9 cellular contexts compared by ENCODE assay signal in genomic region chr1:31739281-31739853, GRCh38. TPM values are rescaled to one million over a fixed set of nuclear protein-coding genes. Genes with fewer than 3 reads are reported as not detected.
DNase-seq lines count a peak whose midpoint lies in the region; ATAC-seq and TF ChIP-seq lines count a peak whose summit lies in the region.
"Had no signal": no experiment of that assay in that cellular context is flagged by ENCODE, and none has a peak within 500 bp of the region (broad histone marks: within the 10 kb centered on the region; RNA-seq: fewer than 3 reads in every experiment).

No MANE protein-coding gene starts in this region.

- no peaks in the 10 kb centered on the region for H3K36me3 ChIP-seq in hepatocyte (replicated peaks; ENCODE audit: insufficient read depth, low read depth)
- H3K36me3 ChIP-seq: MG63 had no signal

- H3K4me2 ChIP-seq in hepatocyte: no peak overlapping the region

- peak; percentile 74 for DNase-seq in activated CD4-positive, alpha-beta T cell treated with anti-CD3 and anti-CD28 coated beads for 36 hours
- DNase-seq in activated CD4-positive, alpha-beta T cell treated with anti-CD3 and anti-CD28 coated beads, Interleukin-2, amount 50 U/mL, for 1 hour: no peak
- DNase-seq in activated CD8-positive, alpha-beta memory T cell treated with anti-CD3 and anti-CD28 coated beads, Interleukin-2, amount 50 U/mL, for 48 hours: peak; percentile 64
- DNase-seq in hepatocyte (ENCODE audit: low spot score) (peak; percentile 32), NCI-H2227 treated with DMSO at 0.1 percent for 48 hours (lab: John Stamatoyannopoulos, UW) (no peak), GM13976 (ENCODE audit: low spot score) (no peak), NCI-H345 treated with DMSO at 0.1 percent for 48 hours (lab: John Stamatoyannopoulos, UW; ENCODE audit: unreplicated experiment) (no peak)
- peak in 1 of 2 donors; percentile 29 for DNase-seq in stimulated activated naive CD8-positive, alpha-beta T cell treated with anti-CD3 and anti-CD28 coated beads, Interleukin-15, amount 100 ng/mL, for 72 hours
- DNase-seq: MG63 had no signal

- H3K9me2 ChIP-seq in hepatocyte (replicated peaks; ENCODE audit: insufficient read depth): no peaks in the 10 kb centered on the region

- no peak overlapping the region for H3K4me3 Mint-ChIP-seq in activated CD4-positive, alpha-beta T cell treated with anti-CD3 and anti-CD28 coated beads for 36 hours
- peak overlapping the region in 1 of 2 donors; percentile 30 for H3K4me3 Mint-ChIP-seq in stimulated activated naive CD8-positive, alpha-beta T cell treated with anti-CD3 and anti-CD28 coated beads, Interleukin-15, amount 100 ng/mL, for 72 hours

- H3K27me3 ChIP-seq in hepatocyte: no peaks in the 10 kb centered on the region
- H3K27me3 ChIP-seq: MG63 had no signal

- H3K27ac Mint-ChIP-seq in activated CD4-positive, alpha-beta T cell treated with anti-CD3 and anti-CD28 coated beads for 36 hours: no peak overlapping the region
- H3K27ac Mint-ChIP-seq in stimulated activated naive CD8-positive, alpha-beta T cell treated with anti-CD3 and anti-CD28 coated beads, Interleukin-15, amount 100 ng/mL, for 72 hours: peak overlapping the region in 1 of 2 donors; percentile 84

- H3K9me3 ChIP-seq in hepatocyte (ENCODE audit: low read depth): no peaks in the 10 kb centered on the region
- H3K9me3 ChIP-seq: MG63 had no signal

- in situ Hi-C loops in GM13976 (cut with MboI; ENCODE audit: low sequenced_read_pairs, unreplicated experiment): no loop called here

- no peaks in the 10 kb centered on the region for H3K79me2 ChIP-seq in hepatocyte

- no peaks in the 10 kb centered on the region for H3K27me3 Mint-ChIP-seq in activated CD4-positive, alpha-beta T cell treated with anti-CD3 and anti-CD28 coated beads for 36 hours
- no peaks in the 10 kb centered on the region for H3K27me3 Mint-ChIP-seq in stimulated activated naive CD8-positive, alpha-beta T cell treated with anti-CD3 and anti-CD28 coated beads, Interleukin-15, amount 100 ng/mL, for 72 hours

- no peak overlapping the region for H3K4me3 ChIP-seq in hepatocyte
- H3K4me3 ChIP-seq: MG63 had no signal

- no peaks in the 10 kb centered on the region for H3K36me3 Mint-ChIP-seq in activated CD4-positive, alpha-beta T cell treated with anti-CD3 and anti-CD28 coated beads for 36 hours (ENCODE audit: low read depth)

- ATAC-seq in activated CD4-positive, alpha-beta T cell treated with anti-CD3 and anti-CD28 coated beads for 36 hours: peak; percentile 90
- ATAC-seq in stimulated activated naive CD8-positive, alpha-beta T cell treated with anti-CD3 and anti-CD28 coated beads, Interleukin-15, amount 100 ng/mL, for 72 hours: peak; percentile 46

- no peaks in the 10 kb centered on the region for H3K4me1 ChIP-seq in hepatocyte (ENCODE audit: insufficient read depth)

- H2AFZ ChIP-seq in hepatocyte: no peak overlapping the region

- no peak for TF ChIP-seq CTCF in hepatocyte (IDR thresholded peaks at IDR 0.05; ENCODE audit: poor library complexity)
- TF ChIP-seq CTCF in GM13976 (IDR thresholded peaks at IDR 0.05; ENCODE audit: borderline replicate concordance, control extremely low read depth, extremely low read depth, insufficient read depth, missing control alignments): no peak

- H3K27ac ChIP-seq in hepatocyte: no peak overlapping the region

- no peaks in the 10 kb centered on the region for H3K9me3 Mint-ChIP-seq in activated CD4-positive, alpha-beta T cell treated with anti-CD3 and anti-CD28 coated beads for 36 hours (ENCODE audit: low read depth)
- no peaks in the 10 kb centered on the region for H3K9me3 Mint-ChIP-seq in stimulated activated naive CD8-positive, alpha-beta T cell treated with anti-CD3 and anti-CD28 coated beads, Interleukin-15, amount 100 ng/mL, for 72 hours

- H4K20me1 ChIP-seq in hepatocyte (ENCODE audit: insufficient read depth, poor library complexity, severe bottlenecking): no peaks in the 10 kb centered on the region

- CTCF ChIA-PET in activated CD4-positive, alpha-beta T cell treated with anti-CD3 and anti-CD28 coated beads for 36 hours (lab: Charles Lee): no interaction called here

- POLR2A ChIA-PET in activated CD4-positive, alpha-beta T cell treated with anti-CD3 and anti-CD28 coated beads for 36 hours (lab: Charles Lee): no interaction called here

- WGBS in hepatocyte (ENCODE audit: low lambda C conversion rate, missing lambda C conversion rate): 51% methylated on average over 16 of the region's 16 CpGs

- H3K4me1 Mint-ChIP-seq in activated CD4-positive, alpha-beta T cell treated with anti-CD3 and anti-CD28 coated beads for 36 hours: peaks cover 23% of the 10 kb centered on the region
- H3K4me1 Mint-ChIP-seq in stimulated activated naive CD8-positive, alpha-beta T cell treated with anti-CD3 and anti-CD28 coated beads, Interleukin-15, amount 100 ng/mL, for 72 hours: peaks cover 23% of the 10 kb centered on the region

- intact Hi-C loops in activated CD4-positive, alpha-beta T cell treated with anti-CD3 and anti-CD28 coated beads for 36 hours (cut with DNase I, micrococcal nuclease): no loop called here

RNA-seq across cellular contexts. Expression of gene ADGRB2, which starts 24.8 kb away (rescaled TPM):
- 1 to 10 TPM; 1.2 TPM for total RNA-seq in activated CD4-positive, alpha-beta T cell treated with anti-CD3 and anti-CD28 coated beads for 36 hours
- 6.0 and 10.5 TPM in 2 replicates for total RNA-seq in hepatocyte
- polyA plus RNA-seq in hepatocyte: 7.7 and 7.8 TPM in 2 replicates

RNA-seq across cellular contexts. Expression of gene COL16A1, which starts 35.5 kb away (rescaled TPM):
- under 1 TPM in 1 of 2 experiments, not detected in 1; 0.09 TPM for total RNA-seq in activated CD4-positive, alpha-beta T cell treated with anti-CD3 and anti-CD28 coated beads for 36 hours
- total RNA-seq in hepatocyte: 95.1 and 127 TPM in 2 replicates
- polyA plus RNA-seq in hepatocyte: 90.2 and 116 TPM in 2 replicates

Comparison
In these comparisons a context has a peak if more than half of its experiments do, and no peak if none do; other contexts are left out.
1. DNase-seq: peak in activated CD4-positive, alpha-beta T cell treated with anti-CD3 and anti-CD28 coated beads for 36 hours (single experiment), activated CD8-positive, alpha-beta memory T cell treated with anti-CD3 and anti-CD28 coated beads, Interleukin-2, amount 50 U/mL, for 48 hours (single experiment) and hepatocyte (single experiment); none in activated CD4-positive, alpha-beta T cell treated with anti-CD3 and anti-CD28 coated beads, Interleukin-2, amount 50 U/mL, for 1 hour (single experiment), NCI-H2227 treated with DMSO at 0.1 percent for 48 hours (single experiment), GM13976 (single experiment) and NCI-H345 treated with DMSO at 0.1 percent for 48 hours (single experiment).
2. RNA of gene COL16A1, which starts 35.5 kb away (total RNA-seq): 95.1 to 127 TPM in hepatocyte; 0.09 TPM in activated CD4-positive, alpha-beta T cell treated with anti-CD3 and anti-CD28 coated beads for 36 hours; every median in the first group is over 10 times any median in the second.